In the genomic region with DNA sequence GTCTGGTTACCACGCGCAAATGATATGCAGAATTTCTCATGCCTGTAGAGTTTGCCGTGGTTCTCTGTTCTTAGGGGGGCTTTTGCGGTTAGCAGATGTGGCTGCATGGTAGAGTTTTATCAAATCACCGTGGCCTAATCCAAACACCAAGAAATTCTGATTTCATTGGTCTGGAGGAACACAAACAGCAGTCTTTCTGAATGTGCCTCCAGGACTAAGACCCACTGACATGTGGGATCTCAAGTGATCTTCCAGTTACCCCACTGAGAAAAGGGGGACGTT, we compare ENCODE assay signal across 24 cellular contexts.
"Had no signal": no experiment of that assay in that cellular context is flagged by ENCODE, and none has a peak within 500 bp of the region (broad histone marks: within the 10 kb centered on the region; RNA-seq: fewer than 3 reads in every experiment).

No MANE protein-coding gene starts in this region.

- H3K4me3 Mint-ChIP-seq: activated CD8-positive, alpha-beta T cell treated with anti-CD3 and anti-CD28 coated beads, Interleukin-2, amount 10 ng/mL, durations not matched to agents 7 days and 5 days; activated naive CD8-positive, alpha-beta T cell treated with anti-CD3 and anti-CD28 coated beads, Interleukin-2, amount 10 ng/mL, durations not matched to agents 7 days and 5 days had no signal

- H3K4me3 ChIP-seq: adrenal gland, body of pancreas, SJSA1 had no signal

- ATAC-seq: activated CD4-positive, CD25-positive, alpha-beta regulatory T cell treated with anti-CD3 and anti-CD28 coated beads, Interleukin-2, amount 50 U/mL, for 24 hours; activated CD8-positive, alpha-beta T cell treated with anti-CD3 and anti-CD28 coated beads, Interleukin-2, amount 10 ng/mL, durations not matched to agents 7 days and 5 days; body of pancreas; Right ventricle myocardium inferior; SK-N-SH treated with all-trans-retinoic acid at 6 μM for 48 hours had no signal

- H3K27me3 ChIP-seq: adrenal gland, body of pancreas, SJSA1 had no signal

- H3K36me3 Mint-ChIP-seq: activated naive CD8-positive, alpha-beta T cell treated with anti-CD3 and anti-CD28 coated beads, Interleukin-2, amount 10 ng/mL, durations not matched to agents 7 days and 5 days had no signal

- H3K27ac Mint-ChIP-seq: activated CD8-positive, alpha-beta T cell treated with anti-CD3 and anti-CD28 coated beads, Interleukin-2, amount 10 ng/mL, durations not matched to agents 7 days and 5 days; activated naive CD8-positive, alpha-beta T cell treated with anti-CD3 and anti-CD28 coated beads, Interleukin-2, amount 10 ng/mL, durations not matched to agents 7 days and 5 days had no signal

- H3K9me3 ChIP-seq: adrenal gland, body of pancreas, SJSA1 had no signal

- H3K27ac ChIP-seq: adrenal gland, body of pancreas, SJSA1 had no signal

- DNase-seq: activated CD4-positive, alpha-beta T cell treated with anti-CD3 and anti-CD28 coated beads for 4 hours; activated CD4-positive, alpha-beta T cell treated with anti-CD3 and anti-CD28 coated beads, Interleukin-2, amount 50 U/mL, for 4 hours; activated CD8-positive, alpha-beta memory T cell treated with anti-CD3 and anti-CD28 coated beads, Interleukin-2, amount 50 U/mL, for 48 hours; activated CD8-positive, alpha-beta T cell treated with anti-CD3 and anti-CD28 coated beads, Interleukin-2, amount 10 ng/mL, durations not matched to agents 7 days and 5 days; activated naive CD4-positive, alpha-beta T cell treated with anti-CD3 and anti-CD28 coated beads, Interleukin-2, amount 50 U/mL, for 16 hours; activated naive CD8-positive, alpha-beta T cell treated with anti-CD3 and anti-CD28 coated beads, Interleukin-2, amount 10 ng/mL, durations not matched to agents 7 days and 5 days; activated T-cell treated with anti-CD3 and anti-CD28 coated beads, Interleukin-2, amount 50 U/mL, for 1 hour; anterior cingulate cortex; body of pancreas; central memory CD4-positive, alpha-beta T cell; NCI-H1092; NCI-H1930; NCI-H2171; NCI-H2227 treated with DMSO at 0.1 percent for 48 hours; NCI-H446 treated with DMSO at 0.1 percent for 48 hours; NCI-H524 treated with DMSO at 0.1 percent for 48 hours; NCI-H82; RPMI8226; SW 1271 had no signal

- H3K9me3 Mint-ChIP-seq: activated naive CD8-positive, alpha-beta T cell treated with anti-CD3 and anti-CD28 coated beads, Interleukin-2, amount 10 ng/mL, durations not matched to agents 7 days and 5 days had no signal

- H3K36me3 ChIP-seq: adrenal gland, SJSA1 had no signal
